Comparison of ENCODE assay signal across 17 cellular contexts in genomic region chr5:42887094-42887493, GRCh38.
DNase-seq lines count a peak whose midpoint lies in the region; ATAC-seq, FAIRE-seq and TF ChIP-seq lines count a peak whose summit lies in the region.
"Had no signal": no experiment of that assay in that cellular context is flagged by ENCODE, and none has a peak within 500 bp of the region (broad histone marks: within the 10 kb centered on the region; RNA-seq: fewer than 3 reads in every experiment).

No MANE protein-coding gene starts in this region.

- POLR2A ChIA-PET in CD4-positive, alpha-beta memory T cell (lab: Charles Lee; ENCODE audit: partially characterized antibody), result no interaction called here

- TF ChIP-seq CTCF in heart left ventricle (IDR thresholded peaks at IDR 0.05), result no peak

- H3K4me1 ChIP-seq in heart left ventricle, result peaks cover 0 to 7% (median 0%) of the 10 kb centered on the region in 12 donors
- H3K4me1 ChIP-seq in CD4-positive, alpha-beta memory T cell (ENCODE audit: insufficient read depth, low read length), result no peaks in the 10 kb centered on the region

- peaks cover 3 to 10% of the 10 kb centered on the region in 2 donors for H3K27me3 Mint-ChIP-seq in CD4-positive, alpha-beta memory T cell

- no peak overlapping the region for H3K4me3 ChIP-seq in heart left ventricle
- no peak overlapping the region for H3K4me3 ChIP-seq in CD4-positive, alpha-beta memory T cell (ENCODE audit: low read length in 2 of 2)
- H3K4me3 ChIP-seq: adrenal gland had no signal

- H3K27me3 ChIP-seq in heart left ventricle, result no peaks in the 10 kb centered on the region
- H3K27me3 ChIP-seq in CD4-positive, alpha-beta memory T cell (ENCODE audit: insufficient read depth, low read length), result no peaks in the 10 kb centered on the region
- H3K27me3 ChIP-seq: adrenal gland had no signal

- DNase-seq in heart left ventricle (peak in 1 of 5 donors; percentile 34), cardiac septum (ENCODE audit: low spot score) (no peak), NCI-H748 (lab: John Stamatoyannopoulos, UW; ENCODE audit: unreplicated experiment) (peak; percentile 99), left ventricle myocardium superior (no peak), urothelium cell line (ENCODE audit: low spot score) (peak; percentile 35), A172 (ENCODE audit: low spot score) (no peak)
- no peak for DNase-seq in CD4-positive, alpha-beta memory T cell
- DNase-seq: activated CD4-positive, CD25-positive, alpha-beta regulatory T cell; activated CD8-positive, alpha-beta T cell treated with anti-CD3 and anti-CD28 coated beads, Interleukin-2, amount 10 ng/mL, durations not matched to agents 7 days and 5 days; caudate nucleus; CD8-positive, alpha-beta T cell; midbrain; NCI-H2081 treated with DMSO at 0.1 percent for 48 hours; stimulated activated CD4-positive, alpha-beta T cell treated with anti-CD3 and anti-CD28 coated beads, Interleukin-2, amount 100 ng/mL, for 48 hours had no signal

- intact Hi-C loops in heart left ventricle (cut with DNase I), result loop anchor here in 7 of 10 donors (5.0 to 10.0 kb wide), 9 partner anchors 75 to 1030 kb away; partner anchors contain the start of genes GHR (in 2 of the 7) and SELENOP (in 1 of the 7)
- intact Hi-C loops in cardiac septum (cut with DNase I), result loop anchor here (5.0 to 10.0 kb wide), 3 partner anchors 112 to 1030 kb away; partner anchors contain the start of gene GHR
- intact Hi-C loops in left ventricle myocardium superior (cut with micrococcal nuclease), result loop anchor here (5.0 kb wide), 1 partner anchor 80 kb away; no protein-coding TSS in a partner anchor
- intact Hi-C loops in CD4-positive, alpha-beta memory T cell (cut with micrococcal nuclease), result loop anchor here (5.0 kb wide), 1 partner anchor 830 kb away; no protein-coding TSS in a partner anchor

- no peaks in the 10 kb centered on the region for H3K36me3 Mint-ChIP-seq in CD4-positive, alpha-beta memory T cell
- H3K36me3 Mint-ChIP-seq: CD8-positive, alpha-beta T cell had no signal

- ATAC-seq in heart left ventricle (peak in 3 of 4 donors; percentile 14 to 60 (median 32)), left ventricle myocardium superior (peak; percentile 46), HG02884 (IDR thresholded peaks at IDR 0.05; ENCODE audit: unreplicated experiment) (no peak)
- ATAC-seq: activated CD8-positive, alpha-beta T cell treated with anti-CD3 and anti-CD28 coated beads, Interleukin-2, amount 10 ng/mL, durations not matched to agents 7 days and 5 days; activated T-helper 17 cell treated with anti-CD3 and anti-CD28 coated beads, Interleukin-2, amount 50 U/mL, for 72 hours; CD8-positive, alpha-beta T cell had no signal

- H3K9me3 Mint-ChIP-seq in CD4-positive, alpha-beta memory T cell, result no peaks in the 10 kb centered on the region
- H3K9me3 Mint-ChIP-seq: activated T-helper 17 cell treated with anti-CD3 and anti-CD28 coated beads, Interleukin-2, amount 50 U/mL, for 72 hours; CD8-positive, alpha-beta T cell had no signal

- FAIRE-seq in urothelium cell line (lab: Jason Lieb, UNC), result no peak

- 59 to 70% (median 64%) methylated on average over 7 of the region's 7 CpGs for WGBS in heart left ventricle, 4 donors

- TF ChIP-seq POLR2A in heart left ventricle (IDR thresholded peaks at IDR 0.05), result no peak

- H3K36me3 ChIP-seq in heart left ventricle, result no peaks in the 10 kb centered on the region
- H3K36me3 ChIP-seq in CD4-positive, alpha-beta memory T cell (ENCODE audit: insufficient read depth, low read length), result no peaks in the 10 kb centered on the region
- H3K36me3 ChIP-seq: adrenal gland had no signal

- no peak overlapping the region for H3K4me3 Mint-ChIP-seq in CD4-positive, alpha-beta memory T cell
- H3K4me3 Mint-ChIP-seq: activated CD8-positive, alpha-beta T cell treated with anti-CD3 and anti-CD28 coated beads, Interleukin-2, amount 10 ng/mL, durations not matched to agents 7 days and 5 days; activated T-helper 17 cell treated with anti-CD3 and anti-CD28 coated beads, Interleukin-2, amount 50 U/mL, for 72 hours; CD8-positive, alpha-beta T cell had no signal

- no peaks in the 10 kb centered on the region for H3K4me1 Mint-ChIP-seq in CD4-positive, alpha-beta memory T cell
- H3K4me1 Mint-ChIP-seq: activated T-helper 17 cell treated with anti-CD3 and anti-CD28 coated beads, Interleukin-2, amount 50 U/mL, for 72 hours had no signal

- H3K9me3 ChIP-seq in heart left ventricle, result no peaks in the 10 kb centered on the region
- H3K9me3 ChIP-seq in CD4-positive, alpha-beta memory T cell (ENCODE audit: control insufficient read depth in 1 of 2, low read length in 2 of 2), result no peaks in the 10 kb centered on the region
- H3K9me3 ChIP-seq: adrenal gland had no signal

- H3K27ac Mint-ChIP-seq in CD4-positive, alpha-beta memory T cell, result no peak overlapping the region
- H3K27ac Mint-ChIP-seq: activated CD8-positive, alpha-beta T cell treated with anti-CD3 and anti-CD28 coated beads, Interleukin-2, amount 10 ng/mL, durations not matched to agents 7 days and 5 days; activated T-helper 17 cell treated with anti-CD3 and anti-CD28 coated beads, Interleukin-2, amount 50 U/mL, for 72 hours; CD8-positive, alpha-beta T cell had no signal

- peak overlapping the region in 3 of 12 donors; percentile 20 to 25 (median 24) for H3K27ac ChIP-seq in heart left ventricle
- no peak overlapping the region for H3K27ac ChIP-seq in CD4-positive, alpha-beta memory T cell (ENCODE audit: low read depth, low read length)

- CTCF ChIA-PET in CD4-positive, alpha-beta memory T cell (lab: Charles Lee; ENCODE audit: partially characterized antibody), result no interaction called here

Comparison
In these comparisons a context has a peak if more than half of its experiments do, and no peak if none do; other contexts are left out.
1. DNase-seq: peak in NCI-H748 (single experiment) and urothelium cell line (single experiment); none in cardiac septum (single experiment), left ventricle myocardium superior (single experiment), CD4-positive, alpha-beta memory T cell (0 of 5) and A172 (single experiment).